ENCODE assay signal across 8 cellular contexts in the genomic region with DNA sequence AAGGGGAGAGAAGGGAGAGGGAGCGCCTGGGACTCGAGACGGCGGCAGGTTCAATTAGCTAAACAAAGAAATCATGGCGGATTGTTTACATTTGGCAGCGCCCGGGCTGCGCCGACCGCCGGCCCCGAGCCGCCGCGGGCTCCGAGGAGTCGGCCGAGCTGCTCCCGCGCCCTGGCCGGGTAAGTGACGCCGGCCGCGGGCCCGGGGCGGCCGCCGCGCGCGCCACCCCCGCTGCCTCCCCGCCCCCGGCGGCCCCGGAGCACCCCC.
DNase-seq lines count a peak whose midpoint lies in the region; ATAC-seq, FAIRE-seq and TF ChIP-seq lines count a peak whose summit lies in the region.

No MANE protein-coding gene starts in this region.

- H3K4me1 ChIP-seq in K562 (replicated peaks in 1 of 2; ENCODE audit: control insufficient read depth in 2 of 2, insufficient read depth in 2 of 2, low read length in 2 of 2) (peaks cover 0 to 3% of the 10 kb centered on the region in 2 experiments; a peak in 1 of 5 replicates), mononuclear cell (ENCODE audit: insufficient read depth, low read length) (peaks cover 12% of the 10 kb centered on the region)

- no peaks in the 10 kb centered on the region for H3K9me3 ChIP-seq in K562 (replicated peaks; ENCODE audit: control insufficient read depth, insufficient read depth, low read depth, low read length)
- no peaks in the 10 kb centered on the region for H3K9me3 ChIP-seq in mononuclear cell (ENCODE audit: low read depth, low read length)

- H2AFZ ChIP-seq in K562 (ENCODE audit: low read depth, low read length) = 0 out of 2 replicates have a peak overlapping the region, but pooled peaks have one; percentile 45

- no peaks in the 10 kb centered on the region for H3K9me1 ChIP-seq in K562 (ENCODE audit: control insufficient read depth, insufficient read depth, low read length)

- no peak for TF ChIP-seq RAD21 in K562 (CRISPR knock-in tag; conservative IDR thresholded peaks at IDR 0.05 in 1 of 2, IDR thresholded peaks at IDR 0.05 in 1 of 2)

- TF ChIP-seq POLR2A in K562 (conservative IDR thresholded peaks at IDR 0.05) = no peak

- BruUV-seq in K562 (replicated peaks; lab: Mats Ljungman, UMichigan) = no TSS peak

- H3K9ac ChIP-seq in K562 (ENCODE audit: insufficient read depth in 1 of 2, low read depth in 2 of 2, low read length in 2 of 2) = no peak overlapping the region

- WGBS in K562 (ENCODE audit: insufficient coverage, low coverage, missing lambda C conversion rate) = no CpG with 5 or more reads among the region's 37 CpGs

- in situ Hi-C loops in ACHN (cut with HindIII; ENCODE audit: low pct_ligation_motif_present, low pct_unique_long_range_greater_than_20kb, low sequenced_read_pairs) = loop anchor here (25.0 kb wide), 1 partner anchor 516 kb away; no protein-coding TSS in a partner anchor
- in situ Hi-C loops in K562 (cut with MboI) = loop anchor here (25.0 kb wide), 1 partner anchor 516 kb away; no protein-coding TSS in a partner anchor

- TF ChIP-seq EP300 in K562 (IDR thresholded peaks at IDR 0.05; ENCODE audit: low read length) = no peak

- ATAC-seq in GM18868 (IDR thresholded peaks at IDR 0.05; ENCODE audit: unreplicated experiment) (peak; percentile 52), K562 (peak; percentile 36; the same call in 1 of the 3 replicates), HG02571 (IDR thresholded peaks at IDR 0.05; ENCODE audit: unreplicated experiment) (no peak)

- H4K20me1 ChIP-seq in K562 (replicated peaks; ENCODE audit: control insufficient read depth, insufficient read depth, low read length) = no peaks in the 10 kb centered on the region

- CTCF ChIA-PET in K562 (lab: Yijun Ruan, JAX; ENCODE audit: low intra/inter-chr PET ratio) = no interaction called here

- no peaks in the 10 kb centered on the region for H3K79me2 ChIP-seq in K562 (ENCODE audit: control insufficient read depth, insufficient read depth, low read length)

- H3K36me3 ChIP-seq in K562 (ENCODE audit: control insufficient read depth, insufficient read depth, low read length) = no peaks in the 10 kb centered on the region

- H3K27ac ChIP-seq in K562 (ENCODE audit: extremely low read depth, low read depth, low read length) = no peak overlapping the region

- no peak for TF ChIP-seq CTCF in K562 (IDR thresholded peaks at IDR 0.05 in 2 of 3, conservative IDR thresholded peaks at IDR 0.05 in 1 of 3; ENCODE audit: insufficient read depth in 2 of 3, low read depth in 1 of 3, low read length in 3 of 3)

- POLR2A ChIA-PET in K562 (lab: Yijun Ruan, JAX) = no interaction called here

- DNase-seq in ACHN (peak; percentile 25), NCI-H1694 (lab: John Stamatoyannopoulos, UW) (peak; percentile 35), K562 (ENCODE audit: extremely low read depth in 1 of 4, low spot score in 3 of 4) (peak in 1 of 4 experiments; percentile 10), HuH-7.5 (ENCODE audit: low spot score) (no peak), LoVo (ENCODE audit: low spot score) (no peak)

- H3K4me2 ChIP-seq in K562 (ENCODE audit: insufficient read depth, low read length) = peak overlapping the region; percentile 14; the same call in 1 of the 2 replicates

- intact Hi-C loops in K562 (cut with micrococcal nuclease) = no loop called here

- H3K4me3 ChIP-seq in K562 (peak overlapping the region; percentile 22), mononuclear cell (ENCODE audit: low read length) (peak overlapping the region; percentile 10)

- peaks cover 6 to 13% of the 10 kb centered on the region in 2 experiments; a peak in 4 of 5 replicates for H3K27me3 ChIP-seq in K562 (ENCODE audit: control insufficient read depth in 2 of 2, insufficient read depth in 2 of 2, low read length in 2 of 2)
- peaks cover 31% of the 10 kb centered on the region for H3K27me3 ChIP-seq in mononuclear cell (ENCODE audit: insufficient read depth, low read length)

- no peak for FAIRE-seq in K562 (lab: Jason Lieb, UNC)

TF ChIP-seq in K562, 482 proteins besides CTCF, POLR2A, EP300 and RAD21 (continues in another document):
- TF ChIP-seq THRB (CRISPR knock-in tag; conservative IDR thresholded peaks at IDR 0.05) = no peak
- no peak for TF ChIP-seq MLX (CRISPR knock-in tag; conservative IDR thresholded peaks at IDR 0.05)
- TF ChIP-seq NR2C2 (CRISPR knock-in tag; IDR thresholded peaks at IDR 0.05) = no peak
- no peak for TF ChIP-seq NR2C2 (tag; IDR thresholded peaks at IDR 0.05)
- no peak for TF ChIP-seq ZNF174 (CRISPR knock-in tag; IDR thresholded peaks at IDR 0.05)
- TF ChIP-seq CBX2 (IDR thresholded peaks at IDR 0.05; ENCODE audit: insufficient read depth, low read length, poor library complexity, severe bottlenecking) = no peak
- no peak for TF ChIP-seq NR4A1 (CRISPR knock-in tag; IDR thresholded peaks at IDR 0.05)
- no peak for TF ChIP-seq NR4A1 (tag; IDR thresholded peaks at IDR 0.05)
- no peak for TF ChIP-seq HNRNPK (IDR thresholded peaks at IDR 0.05; ENCODE audit: low read depth, low read length, poor library complexity, severe bottlenecking)
- TF ChIP-seq ARID3B (CRISPR knock-in tag; IDR thresholded peaks at IDR 0.05; ENCODE audit: borderline replicate concordance) = no peak
- TF ChIP-seq, protein P1, sequence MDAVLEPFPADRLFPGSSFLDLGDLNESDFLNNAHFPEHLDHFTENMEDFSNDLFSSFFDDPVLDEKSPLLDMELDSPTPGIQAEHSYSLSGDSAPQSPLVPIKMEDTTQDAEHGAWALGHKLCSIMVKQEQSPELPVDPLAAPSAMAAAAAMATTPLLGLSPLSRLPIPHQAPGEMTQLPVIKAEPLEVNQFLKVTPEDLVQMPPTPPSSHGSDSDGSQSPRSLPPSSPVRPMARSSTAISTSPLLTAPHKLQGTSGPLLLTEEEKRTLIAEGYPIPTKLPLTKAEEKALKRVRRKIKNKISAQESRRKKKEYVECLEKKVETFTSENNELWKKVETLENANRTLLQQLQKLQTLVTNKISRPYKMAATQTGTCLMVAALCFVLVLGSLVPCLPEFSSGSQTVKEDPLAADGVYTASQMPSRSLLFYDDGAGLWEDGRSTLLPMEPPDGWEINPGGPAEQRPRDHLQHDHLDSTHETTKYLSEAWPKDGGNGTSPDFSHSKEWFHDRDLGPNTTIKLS (IDR thresholded peaks at IDR 0.05; ENCODE audit: borderline replicate concordance, low read depth) = no peak
- TF ChIP-seq ZNF699 (CRISPR knock-in tag; IDR thresholded peaks at IDR 0.05; ENCODE audit: insufficient replicate concordance) = no peak
- TF ChIP-seq, protein P2, sequence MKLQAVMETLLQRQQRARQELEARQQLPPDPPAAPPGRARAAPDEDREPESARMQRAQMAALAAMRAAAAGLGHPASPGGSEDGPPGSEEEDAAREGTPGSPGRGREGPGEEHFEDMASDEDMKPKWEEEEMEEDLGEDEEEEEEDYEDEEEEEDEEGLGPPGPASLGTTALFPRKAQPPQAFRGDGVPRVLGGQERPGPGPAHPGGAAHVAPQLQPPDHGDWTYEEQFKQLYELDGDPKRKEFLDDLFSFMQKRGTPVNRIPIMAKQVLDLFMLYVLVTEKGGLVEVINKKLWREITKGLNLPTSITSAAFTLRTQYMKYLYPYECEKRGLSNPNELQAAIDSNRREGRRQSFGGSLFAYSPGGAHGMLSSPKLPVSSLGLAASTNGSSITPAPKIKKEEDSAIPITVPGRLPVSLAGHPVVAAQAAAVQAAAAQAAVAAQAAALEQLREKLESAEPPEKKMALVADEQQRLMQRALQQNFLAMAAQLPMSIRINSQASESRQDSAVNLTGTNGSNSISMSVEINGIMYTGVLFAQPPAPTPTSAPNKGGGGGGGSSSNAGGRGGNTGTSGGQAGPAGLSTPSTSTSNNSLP (IDR thresholded peaks at IDR 0.05; ENCODE audit: borderline replicate concordance, low read depth, low read length) = no peak
- TF ChIP-seq SNIP1 (IDR thresholded peaks at IDR 0.05; ENCODE audit: low read depth) = no peak
- TF ChIP-seq KDM1A (IDR thresholded peaks at IDR 0.05) = no peak

Comparison
In these comparisons a context has a peak if more than half of its experiments do, and no peak if none do; other contexts are left out.
1. DNase-seq: peak in ACHN (single experiment) and NCI-H1694 (single experiment); none in HuH-7.5 (single experiment) and LoVo (single experiment).